In genomic region chr13:111940892-111941291, GRCh38 we compare ENCODE assay signal across 1 cellular context.
TF ChIP-seq lines count a peak whose summit lies in the region.

No MANE protein-coding gene starts in this region.

TF ChIP-seq in GM23338, 12 proteins besides CTCF, POLR2A, EP300 and RAD21 (continued from another document):
- TF ChIP-seq NANOG (IDR thresholded peaks at IDR 0.05; ENCODE audit: borderline replicate concordance) (no peak), EZH2 (IDR thresholded peaks at IDR 0.05; ENCODE audit: low read depth, unreplicated experiment) (no peak)
